1 cellular context compared by ENCODE assay signal in the genomic region with DNA sequence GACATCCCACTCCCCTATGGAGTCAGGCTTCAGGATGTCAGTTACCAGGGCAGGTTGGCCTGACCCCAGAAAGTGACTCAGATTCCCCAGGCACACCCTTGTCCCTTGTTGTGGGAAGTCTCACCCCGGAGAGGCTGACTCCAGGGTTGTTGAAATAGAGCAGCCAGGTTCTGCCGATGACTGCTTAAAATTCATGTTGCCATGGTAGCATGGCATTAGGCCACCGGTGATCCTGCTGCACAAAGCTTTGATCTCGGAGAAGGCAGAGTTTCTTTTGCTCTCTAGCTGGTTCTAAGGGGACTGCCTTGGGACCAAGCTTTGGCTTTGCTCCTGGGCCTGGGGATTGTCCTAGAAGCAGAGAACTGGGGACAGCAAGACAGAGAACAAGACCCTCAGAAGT.
TF ChIP-seq lines count a peak whose summit lies in the region.

No MANE protein-coding gene starts in this region.

TF ChIP-seq in HEK293, 187 proteins besides CTCF, POLR2A, EP300 and RAD21 (continued from another document):
- TF ChIP-seq, protein P1, sequence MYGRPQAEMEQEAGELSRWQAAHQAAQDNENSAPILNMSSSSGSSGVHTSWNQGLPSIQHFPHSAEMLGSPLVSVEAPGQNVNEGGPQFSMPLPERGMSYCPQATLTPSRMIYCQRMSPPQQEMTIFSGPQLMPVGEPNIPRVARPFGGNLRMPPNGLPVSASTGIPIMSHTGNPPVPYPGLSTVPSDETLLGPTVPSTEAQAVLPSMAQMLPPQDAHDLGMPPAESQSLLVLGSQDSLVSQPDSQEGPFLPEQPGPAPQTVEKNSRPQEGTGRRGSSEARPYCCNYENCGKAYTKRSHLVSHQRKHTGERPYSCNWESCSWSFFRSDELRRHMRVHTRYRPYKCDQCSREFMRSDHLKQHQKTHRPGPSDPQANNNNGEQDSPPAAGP (tag by site-specific recombination; IDR thresholded peaks at IDR 0.05), result no peak
- TF ChIP-seq, protein P2, sequence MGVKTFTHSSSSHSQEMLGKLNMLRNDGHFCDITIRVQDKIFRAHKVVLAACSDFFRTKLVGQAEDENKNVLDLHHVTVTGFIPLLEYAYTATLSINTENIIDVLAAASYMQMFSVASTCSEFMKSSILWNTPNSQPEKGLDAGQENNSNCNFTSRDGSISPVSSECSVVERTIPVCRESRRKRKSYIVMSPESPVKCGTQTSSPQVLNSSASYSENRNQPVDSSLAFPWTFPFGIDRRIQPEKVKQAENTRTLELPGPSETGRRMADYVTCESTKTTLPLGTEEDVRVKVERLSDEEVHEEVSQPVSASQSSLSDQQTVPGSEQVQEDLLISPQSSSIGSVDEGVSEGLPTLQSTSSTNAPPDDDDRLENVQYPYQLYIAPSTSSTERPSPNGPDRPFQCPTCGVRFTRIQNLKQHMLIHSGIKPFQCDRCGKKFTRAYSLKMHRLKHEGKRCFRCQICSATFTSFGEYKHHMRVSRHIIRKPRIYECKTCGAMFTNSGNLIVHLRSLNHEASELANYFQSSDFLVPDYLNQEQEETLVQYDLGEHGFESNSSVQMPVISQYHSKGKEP (tag by site-specific recombination; IDR thresholded peaks at IDR 0.05), result no peak
- TF ChIP-seq MEIS1 (CRISPR knock-in tag; IDR thresholded peaks at IDR 0.05; ENCODE audit: borderline replicate concordance) (no peak), ZNF660 (tag by site-specific recombination; IDR thresholded peaks at IDR 0.05) (no peak), KLF1 (tag by site-specific recombination; IDR thresholded peaks at IDR 0.05) (0 out of 2 replicates have a peak, but pooled peaks have one; percentile 16), TCF7L2 (IDR thresholded peaks at IDR 0.05; ENCODE audit: borderline replicate concordance, low read depth, low read length) (peak; percentile 63; the same call in 1 of the 2 replicates), ZNF664 (tag by site-specific recombination; IDR thresholded peaks at IDR 0.05) (no peak), ZNF248 (tag by site-specific recombination; IDR thresholded peaks at IDR 0.05) (no peak), ZNF701 (tag by site-specific recombination; IDR thresholded peaks at IDR 0.05) (no peak), GFI1B (tag by site-specific recombination; IDR thresholded peaks at IDR 0.05) (no peak), ZIC2 (tag by site-specific recombination; IDR thresholded peaks at IDR 0.05) (peak; percentile 28)
- TF ChIP-seq, protein P3, sequence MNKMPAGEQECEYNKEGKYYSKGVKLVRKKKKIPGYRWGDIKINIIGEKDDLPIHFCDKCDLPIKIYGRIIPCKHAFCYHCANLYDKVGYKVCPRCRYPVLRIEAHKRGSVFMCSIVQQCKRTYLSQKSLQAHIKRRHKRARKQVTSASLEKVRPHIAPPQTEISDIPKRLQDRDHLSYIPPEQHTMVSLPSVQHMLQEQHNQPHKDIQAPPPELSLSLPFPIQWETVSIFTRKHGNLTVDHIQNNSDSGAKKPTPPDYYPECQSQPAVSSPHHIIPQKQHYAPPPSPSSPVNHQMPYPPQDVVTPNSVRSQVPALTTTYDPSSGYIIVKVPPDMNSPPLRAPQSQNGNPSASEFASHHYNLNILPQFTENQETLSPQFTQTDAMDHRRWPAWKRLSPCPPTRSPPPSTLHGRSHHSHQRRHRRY (tag by site-specific recombination; IDR thresholded peaks at IDR 0.05), result no peak
TF ChIP-seq in HEK293: peak in this region for 5.
